Comparison of ENCODE assay signal across 9 cellular contexts in the genomic region with DNA sequence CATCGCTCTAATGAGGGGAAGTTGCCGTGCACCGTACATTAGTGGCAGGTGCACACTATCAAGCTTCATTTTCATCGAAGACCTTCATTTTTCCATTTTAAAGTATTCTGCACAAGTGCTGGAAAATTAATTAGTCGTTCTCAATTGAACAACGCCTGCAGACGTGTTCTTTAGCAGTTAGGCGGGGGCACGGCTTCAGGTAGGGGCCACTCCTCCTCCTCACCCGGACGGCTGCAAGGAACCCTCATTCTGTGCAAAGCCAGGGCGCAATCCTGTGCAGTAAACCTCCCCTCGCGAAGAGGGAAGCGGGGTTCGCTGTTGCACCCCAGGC. TPM values are rescaled to one million over a fixed set of nuclear protein-coding genes. Genes with fewer than 3 reads are reported as not detected.
DNase-seq lines count a peak whose midpoint lies in the region; ATAC-seq, FAIRE-seq and TF ChIP-seq lines count a peak whose summit lies in the region.
"Had no signal": no experiment of that assay in that cellular context is flagged by ENCODE, and none has a peak within 500 bp of the region (broad histone marks: within the 10 kb centered on the region; RNA-seq: fewer than 3 reads in every experiment).

No MANE protein-coding gene starts in this region.

- H3K27me3 Mint-ChIP-seq in HFFc6 (ENCODE audit: insufficient read depth): peaks cover 2% of the 10 kb centered on the region
- H3K27me3 Mint-ChIP-seq in stimulated activated naive CD8-positive, alpha-beta T cell treated with anti-CD3 and anti-CD28 coated beads, Interleukin-15, amount 100 ng/mL, for 72 hours: peaks cover 50% of the 10 kb centered on the region

- H3K27ac ChIP-seq in keratinocyte (ENCODE audit: control insufficient read depth, insufficient read depth, low read length): no peak overlapping the region

- no peaks in the 10 kb centered on the region for H4K20me1 ChIP-seq in keratinocyte (ENCODE audit: control insufficient read depth, extremely low read depth, insufficient read depth, low read length)

- H3K4me1 ChIP-seq in adipocyte (ENCODE audit: control insufficient read depth, insufficient read depth, low read length) (no peaks in the 10 kb centered on the region), keratinocyte (ENCODE audit: control insufficient read depth, extremely low read depth, insufficient read depth, low read length) (no peaks in the 10 kb centered on the region)

- no peaks in the 10 kb centered on the region for H3K9me3 Mint-ChIP-seq in HFFc6
- no peaks in the 10 kb centered on the region for H3K9me3 Mint-ChIP-seq in stimulated activated naive CD8-positive, alpha-beta T cell treated with anti-CD3 and anti-CD28 coated beads, Interleukin-15, amount 100 ng/mL, for 72 hours

- H3K9ac ChIP-seq in adipocyte (ENCODE audit: low read length) (peak overlapping the region; percentile 82), keratinocyte (ENCODE audit: control insufficient read depth, extremely low read depth, insufficient read depth, low read length) (no peak overlapping the region)

- dilution Hi-C loops in keratinocyte (cut with MboI; ENCODE audit: extremely low pct_ligation_motif_present, low sequenced_read_pairs): no loop called here

- no peaks in the 10 kb centered on the region for H3K79me2 ChIP-seq in keratinocyte (ENCODE audit: control insufficient read depth, insufficient read depth, low read length)

- no peak for ATAC-seq in stimulated activated naive CD8-positive, alpha-beta T cell treated with anti-CD3 and anti-CD28 coated beads, Interleukin-15, amount 100 ng/mL, for 72 hours
- ATAC-seq in GM18517 (IDR thresholded peaks at IDR 0.05; ENCODE audit: unreplicated experiment): no peak

- DNase-seq in HFFc6 (no peak), adipocyte (ENCODE audit: low read depth) (no peak), keratinocyte (ENCODE audit: low read depth, low spot score) (no peak), NCI-H1694 treated with DMSO at 0.1 percent for 48 hours (lab: John Stamatoyannopoulos, UW) (no peak)
- no peak for DNase-seq in stimulated activated naive CD8-positive, alpha-beta T cell treated with anti-CD3 and anti-CD28 coated beads, Interleukin-15, amount 100 ng/mL, for 72 hours
- DNase-seq in activated CD4-positive, alpha-beta T cell treated with anti-CD3 and anti-CD28 coated beads, Interleukin-2, amount 50 U/mL, for 4 hours: no peak

- H3K4me2 ChIP-seq in keratinocyte (ENCODE audit: control insufficient read depth, extremely low read depth, insufficient read depth, low read depth, low read length): peak overlapping the region; percentile 72

- TF ChIP-seq CTCF in HFFc6 (IDR thresholded peaks at IDR 0.05) (no peak), keratinocyte (optimal IDR thresholded peaks at IDR 0.05 in 1 of 3, IDR thresholded peaks at IDR 0.05 in 1 of 3, conservative IDR thresholded peaks at IDR 0.05 in 1 of 3; ENCODE audit: extremely low read depth in 1 of 3, insufficient read depth in 2 of 3, low read length in 3 of 3) (no peak)

- no peak overlapping the region for H3K27ac Mint-ChIP-seq in HFFc6
- no peak overlapping the region for H3K27ac Mint-ChIP-seq in stimulated activated naive CD8-positive, alpha-beta T cell treated with anti-CD3 and anti-CD28 coated beads, Interleukin-15, amount 100 ng/mL, for 72 hours

- H3K4me3 ChIP-seq in adipocyte (ENCODE audit: low read length) (peak overlapping the region; percentile 80), keratinocyte (ENCODE audit: control insufficient read depth in 2 of 3, extremely low read depth in 1 of 3, insufficient read depth in 2 of 3, low read depth in 1 of 3, low read length in 3 of 3) (peak overlapping the region; percentile 20 to 58 (median 32))

- no peaks in the 10 kb centered on the region for H3K36me3 Mint-ChIP-seq in HFFc6 (ENCODE audit: low read depth)

- no peaks in the 10 kb centered on the region for H3K27me3 ChIP-seq in adipocyte (replicated peaks; ENCODE audit: control insufficient read depth, insufficient read depth, low read length)
- H3K27me3 ChIP-seq in keratinocyte (ENCODE audit: control insufficient read depth, extremely low read depth, insufficient read depth, low read length): no peaks in the 10 kb centered on the region

- no peak for FAIRE-seq in keratinocyte (lab: Jason Lieb, UNC)
- FAIRE-seq: endometrium, TTC549 had no signal

- peak overlapping the region; percentile 78; the same call in 1 of the 2 replicates for H3K4me3 Mint-ChIP-seq in HFFc6
- peak overlapping the region; percentile 79 to 85 for H3K4me3 Mint-ChIP-seq in stimulated activated naive CD8-positive, alpha-beta T cell treated with anti-CD3 and anti-CD28 coated beads, Interleukin-15, amount 100 ng/mL, for 72 hours

- no peaks in the 10 kb centered on the region for H3K9me3 ChIP-seq in adipocyte (ENCODE audit: control insufficient read depth, low read length)
- no peaks in the 10 kb centered on the region for H3K9me3 ChIP-seq in keratinocyte (ENCODE audit: control insufficient read depth, low read depth, low read length)

- no peaks in the 10 kb centered on the region for H3K4me1 Mint-ChIP-seq in HFFc6 (ENCODE audit: low read depth)
- peaks cover 5% of the 10 kb centered on the region for H3K4me1 Mint-ChIP-seq in stimulated activated naive CD8-positive, alpha-beta T cell treated with anti-CD3 and anti-CD28 coated beads, Interleukin-15, amount 100 ng/mL, for 72 hours

- H2AFZ ChIP-seq in keratinocyte (ENCODE audit: control insufficient read depth, low read length): peak overlapping the region; percentile 90

- H3K9me1 ChIP-seq in keratinocyte (ENCODE audit: control insufficient read depth, extremely low read depth, insufficient read depth, low read length): no peaks in the 10 kb centered on the region

- H3K36me3 ChIP-seq in adipocyte (ENCODE audit: control insufficient read depth, insufficient read depth, low read length, severe bottlenecking) (no peaks in the 10 kb centered on the region), keratinocyte (ENCODE audit: control insufficient read depth in 2 of 2, extremely low read depth in 1 of 2, insufficient read depth in 2 of 2, low read length in 2 of 2) (no peaks in the 10 kb centered on the region)

RNA-seq across cellular contexts. Expression of a gene that starts 39.7 kb away (rescaled TPM):
- 10 to 100 TPM in 4 of 6 experiments, 1 to 10 TPM in 2; 8.5 to 11.3 (median 10.4) TPM for total RNA-seq in HFFc6 (2021; fragmentation: NEBNext Ultra II Directional; extraction: Animal tissue kit (Norgen Biotek cat#: 25700))
- 14.7 to 15.8 TPM (median 15.0 TPM) in 3 replicates for polyA plus RNA-seq in keratinocyte
- 11.6 TPM for polyA plus RNA-seq in keratinocyte (2011; ENCODE audit: low read depth)
- 10.3 and 14.9 TPM in 2 replicates for polyA plus RNA-seq in keratinocyte (2011; cell fraction: cytosol; rRNA removed)
- 15.1 and 17.0 TPM in 2 replicates for polyA plus RNA-seq in keratinocyte (2011; cell fraction: nucleus; rRNA removed)
- 9.8 and 10.0 TPM in 2 replicates for polyA plus RNA-seq in keratinocyte (2012; ENCODE audit: low replicate concordance)
- 43.3 to 66.0 TPM (median 52.8 TPM) in 3 replicates for polyA minus RNA-seq in keratinocyte
- polyA minus RNA-seq in keratinocyte (2011; cell fraction: cytosol; rRNA and poly(A)+ RNA removed): 26.3 TPM
- polyA minus RNA-seq in keratinocyte (2011; cell fraction: nucleus; rRNA and poly(A)+ RNA removed): 33.3 and 66.9 TPM in 2 replicates
